9 cellular contexts compared by ENCODE assay signal in genomic region chr16:85309656-85310587, GRCh38.
DNase-seq lines count a peak whose midpoint lies in the region; ATAC-seq, FAIRE-seq and TF ChIP-seq lines count a peak whose summit lies in the region.
"Had no signal": no experiment of that assay in that cellular context is flagged by ENCODE, and none has a peak within 500 bp of the region (broad histone marks: within the 10 kb centered on the region; RNA-seq: fewer than 3 reads in every experiment).

No MANE protein-coding gene starts in this region.

- 80% methylated on average over 35 of the region's 37 CpGs for WGBS in K562 (ENCODE audit: insufficient coverage, low coverage, missing lambda C conversion rate)
- no CpG with 5 or more reads among the region's 37 CpGs for WGBS in trophoblast cell (ENCODE audit: extremely low coverage, insufficient coverage, insufficient read length)

- H3K9me3 Mint-ChIP-seq in nephron progenitor cell, result no peaks in the 10 kb centered on the region

- H3K4me1 ChIP-seq in K562 (replicated peaks in 1 of 2; ENCODE audit: control insufficient read depth in 2 of 2, insufficient read depth in 2 of 2, low read length in 2 of 2) (peaks cover 63 to 89% of the 10 kb centered on the region in 2 experiments), trophoblast cell (ENCODE audit: control insufficient read depth in 1 of 2, insufficient read depth in 2 of 2, low read length in 2 of 2) (peaks cover 12 to 18% of the 10 kb centered on the region in 2 experiments)

- BruUV-seq in K562 (replicated peaks; lab: Mats Ljungman, UMichigan), result no TSS peak

- no peaks in the 10 kb centered on the region; the same call in 1 of the 2 replicates for H4K20me1 ChIP-seq in K562 (replicated peaks; ENCODE audit: control insufficient read depth, insufficient read depth, low read length)

- H2BK5ac ChIP-seq in trophoblast cell (ENCODE audit: low read depth, low read length, poor library complexity), result no peak overlapping the region

- H4K91ac ChIP-seq in trophoblast cell (ENCODE audit: low read depth, low read length), result no peak overlapping the region

- no peaks in the 10 kb centered on the region for H3K36me3 Mint-ChIP-seq in nephron progenitor cell (ENCODE audit: low read depth)

- H3K14ac ChIP-seq in trophoblast cell (ENCODE audit: low read length), result no peak overlapping the region

- peak; percentile 75 for FAIRE-seq in K562 (lab: Jason Lieb, UNC)
- FAIRE-seq: colon had no signal

- no peak overlapping the region for H3K4ac ChIP-seq in trophoblast cell (ENCODE audit: low read depth, low read length)

- H3K36me3 ChIP-seq in K562 (ENCODE audit: control insufficient read depth, insufficient read depth, low read length), result no peaks in the 10 kb centered on the region
- no peaks in the 10 kb centered on the region for H3K36me3 ChIP-seq in trophoblast cell (ENCODE audit: control insufficient read depth in 1 of 2, insufficient read depth in 2 of 2, low read length in 2 of 2)

- H3K27ac Mint-ChIP-seq in nephron progenitor cell, result no peak overlapping the region

- H3K9me1 ChIP-seq in K562 (ENCODE audit: control insufficient read depth, insufficient read depth, low read length), result no peaks in the 10 kb centered on the region

- H3K4me1 Mint-ChIP-seq in nephron progenitor cell, result peaks cover 67% of the 10 kb centered on the region

- H3K9me3 ChIP-seq in K562 (replicated peaks; ENCODE audit: control insufficient read depth, insufficient read depth, low read depth, low read length), result no peaks in the 10 kb centered on the region
- peaks cover 2% of the 10 kb centered on the region for H3K9me3 ChIP-seq in trophoblast cell (ENCODE audit: insufficient read depth, low read depth, low read length)

- peaks cover 44% of the 10 kb centered on the region for H3K27me3 Mint-ChIP-seq in nephron progenitor cell (ENCODE audit: low read depth, poor library complexity)

- H2BK120ac ChIP-seq in trophoblast cell (ENCODE audit: insufficient read depth, low read length, poor library complexity), result no peak overlapping the region

- TF ChIP-seq POLR2A in K562 (conservative IDR thresholded peaks at IDR 0.05), result no peak

- POLR2A ChIA-PET in K562 (lab: Yijun Ruan, JAX), result interaction anchor here (0.6 to 6.9 kb wide), 2 partner anchors 12 to 708 kb away, joined by 3 to 60 read pairs; no protein-coding TSS in a partner anchor

- H3K79me2 ChIP-seq in K562 (ENCODE audit: control insufficient read depth, insufficient read depth, low read length), result peaks cover 29% of the 10 kb centered on the region; the same call in 2 of the 3 replicates
- H3K79me2 ChIP-seq in trophoblast cell (ENCODE audit: control insufficient read depth, insufficient read depth, low read length, poor library complexity), result no peaks in the 10 kb centered on the region

- peak; percentile 14; the same call in 1 of the 2 replicates for TF ChIP-seq EP300 in K562 (IDR thresholded peaks at IDR 0.05; ENCODE audit: low read length)

- H2AFZ ChIP-seq in K562 (ENCODE audit: low read depth, low read length) (peak overlapping the region; percentile 46; the same call in 1 of the 2 replicates), trophoblast cell (ENCODE audit: insufficient read depth, low read length, poor library complexity) (no peak overlapping the region)

- TF ChIP-seq CTCF in GM12865 (IDR thresholded peaks at IDR 0.05; ENCODE audit: insufficient read depth, low read depth, low read length, missing control alignments) (no peak), K562 (IDR thresholded peaks at IDR 0.05 in 2 of 3, conservative IDR thresholded peaks at IDR 0.05 in 1 of 3; ENCODE audit: insufficient read depth in 2 of 3, low read depth in 1 of 3, low read length in 3 of 3) (no peak), nephron progenitor cell (IDR thresholded peaks at IDR 0.05) (no peak)

- no peak overlapping the region for H2AK5ac ChIP-seq in trophoblast cell (ENCODE audit: low read length)

- no peak overlapping the region for H4K8ac ChIP-seq in trophoblast cell (ENCODE audit: low read depth, low read length)

- no peak overlapping the region for H4K12ac ChIP-seq in trophoblast cell (ENCODE audit: low read depth, low read length)

- intact Hi-C loops in K562 (cut with micrococcal nuclease), result loop anchor here (10.0 kb wide), 1 partner anchor 305 kb away; the partner anchor contains the start of gene GSE1

- CTCF ChIA-PET in K562 (lab: Yijun Ruan, JAX; ENCODE audit: low intra/inter-chr PET ratio), result no interaction called here

- DNase-seq in GM12865 (ENCODE audit: low read depth), result peak; percentile 22
- DNase-seq in NCI-H524 (lab: John Stamatoyannopoulos, UW), result peak; percentile 94 to 96
- peak; percentile 46 to 71 (median 56) for DNase-seq in K562 (ENCODE audit: extremely low read depth in 1 of 4, low spot score in 3 of 4)
- peak; percentile 48 for DNase-seq in nephron progenitor cell
- DNase-seq in trophoblast cell, result no peak
- no peak for DNase-seq in NK-92 treated with Interleukin-12 subunit alpha and Interleukin-12 subunit beta, amount 100 ng/mL, for 24 hours (lab: John Stamatoyannopoulos, UW)

- H3K4me3 ChIP-seq in GM12865 (ENCODE audit: low read depth, low read length), result no peak overlapping the region
- no peak overlapping the region for H3K4me3 ChIP-seq in K562
- H3K4me3 ChIP-seq in trophoblast cell (ENCODE audit: low read depth, low read length), result no peak overlapping the region

- H3K9ac ChIP-seq in K562 (ENCODE audit: insufficient read depth in 1 of 2, low read depth in 2 of 2, low read length in 2 of 2) (peak overlapping the region; percentile 19 to 85; a peak in 3 of 4 replicates), trophoblast cell (ENCODE audit: low read length) (no peak overlapping the region)

- no peak overlapping the region for H2BK12ac ChIP-seq in trophoblast cell (ENCODE audit: low read length)

- H3K4me3 Mint-ChIP-seq in nephron progenitor cell, result no peak overlapping the region

- no peaks in the 10 kb centered on the region for H3K79me1 ChIP-seq in trophoblast cell (ENCODE audit: low read length)

- peak overlapping the region; percentile 59 for H3K27ac ChIP-seq in K562 (ENCODE audit: extremely low read depth, low read depth, low read length)
- H3K27ac ChIP-seq in trophoblast cell (ENCODE audit: low read depth, low read length), result no peak overlapping the region

- no peak for TF ChIP-seq RAD21 in K562 (CRISPR knock-in tag; conservative IDR thresholded peaks at IDR 0.05 in 1 of 2, IDR thresholded peaks at IDR 0.05 in 1 of 2)

- ATAC-seq in K562 (no peak), HG02798 (IDR thresholded peaks at IDR 0.05; ENCODE audit: poor library complexity, unreplicated experiment) (no peak), HG03432 (IDR thresholded peaks at IDR 0.05; ENCODE audit: unreplicated experiment) (no peak)

- in situ Hi-C loops in K562 (cut with MboI), result no loop called here

- no peak overlapping the region for H3K23ac ChIP-seq in trophoblast cell (ENCODE audit: low read length)

- H3K4me2 ChIP-seq in K562 (ENCODE audit: insufficient read depth, low read length), result peak overlapping the region; percentile 54
- no peak overlapping the region for H3K4me2 ChIP-seq in trophoblast cell (ENCODE audit: low read length)

- H3K27me3 ChIP-seq in K562 (ENCODE audit: control insufficient read depth in 2 of 2, insufficient read depth in 2 of 2, low read length in 2 of 2) (no peaks in the 10 kb centered on the region), trophoblast cell (ENCODE audit: insufficient read depth, low read length) (no peaks in the 10 kb centered on the region)

- no peak overlapping the region for H3K18ac ChIP-seq in trophoblast cell (ENCODE audit: low read length)

TF ChIP-seq in K562, 482 proteins besides CTCF, POLR2A, EP300 and RAD21 (continues in another document):
- TF ChIP-seq POLR2G (IDR thresholded peaks at IDR 0.05; ENCODE audit: low read depth, low read length) (peak; percentile 18; the same call in 1 of the 2 replicates), FOXA3 (CRISPR knock-in tag; conservative IDR thresholded peaks at IDR 0.05 in 1 of 2, IDR thresholded peaks at IDR 0.05 in 1 of 2) (peak in 1 of 2 experiments; percentile 64; a peak in 1 of 4 replicates), ILK (tag; IDR thresholded peaks at IDR 0.05; ENCODE audit: borderline replicate concordance, low read depth) (no peak), CEBPG (CRISPR knock-in tag; IDR thresholded peaks at IDR 0.05) (peak; percentile 28; the same call in 1 of the 2 replicates), CEBPG (tag; conservative IDR thresholded peaks at IDR 0.05 in 1 of 2, IDR thresholded peaks at IDR 0.05 in 1 of 2) (no peak), PKNOX1 (IDR thresholded peaks at IDR 0.05) (peak; percentile 23; the same call in 1 of the 2 replicates), MYNN (IDR thresholded peaks at IDR 0.05) (peak; percentile 32; the same call in 1 of the 2 replicates), MYNN (CRISPR knock-in tag; IDR thresholded peaks at IDR 0.05) (no peak), E2F5 (CRISPR knock-in tag; IDR thresholded peaks at IDR 0.05) (peak; percentile 21; the same call in 1 of the 2 replicates), ZNF384 (IDR thresholded peaks at IDR 0.05; ENCODE audit: low read depth, low read length) (0 out of 2 replicates have a peak, but pooled peaks have one; percentile 17), ZNF583 (CRISPR knock-in tag; IDR thresholded peaks at IDR 0.05) (no peak)

Comparison
In these comparisons a context has a peak if more than half of its experiments do, and no peak if none do; other contexts are left out.
1. DNase-seq: peak in GM12865 (single experiment), NCI-H524 (2 of 2), K562 (4 of 4) and nephron progenitor cell (single experiment); none in trophoblast cell (0 of 2) and NK-92 treated with Interleukin-12 subunit alpha and Interleukin-12 subunit beta, amount 100 ng/mL, for 24 hours (single experiment).